ENCODE assay signal across 18 cellular contexts in the genomic region with DNA sequence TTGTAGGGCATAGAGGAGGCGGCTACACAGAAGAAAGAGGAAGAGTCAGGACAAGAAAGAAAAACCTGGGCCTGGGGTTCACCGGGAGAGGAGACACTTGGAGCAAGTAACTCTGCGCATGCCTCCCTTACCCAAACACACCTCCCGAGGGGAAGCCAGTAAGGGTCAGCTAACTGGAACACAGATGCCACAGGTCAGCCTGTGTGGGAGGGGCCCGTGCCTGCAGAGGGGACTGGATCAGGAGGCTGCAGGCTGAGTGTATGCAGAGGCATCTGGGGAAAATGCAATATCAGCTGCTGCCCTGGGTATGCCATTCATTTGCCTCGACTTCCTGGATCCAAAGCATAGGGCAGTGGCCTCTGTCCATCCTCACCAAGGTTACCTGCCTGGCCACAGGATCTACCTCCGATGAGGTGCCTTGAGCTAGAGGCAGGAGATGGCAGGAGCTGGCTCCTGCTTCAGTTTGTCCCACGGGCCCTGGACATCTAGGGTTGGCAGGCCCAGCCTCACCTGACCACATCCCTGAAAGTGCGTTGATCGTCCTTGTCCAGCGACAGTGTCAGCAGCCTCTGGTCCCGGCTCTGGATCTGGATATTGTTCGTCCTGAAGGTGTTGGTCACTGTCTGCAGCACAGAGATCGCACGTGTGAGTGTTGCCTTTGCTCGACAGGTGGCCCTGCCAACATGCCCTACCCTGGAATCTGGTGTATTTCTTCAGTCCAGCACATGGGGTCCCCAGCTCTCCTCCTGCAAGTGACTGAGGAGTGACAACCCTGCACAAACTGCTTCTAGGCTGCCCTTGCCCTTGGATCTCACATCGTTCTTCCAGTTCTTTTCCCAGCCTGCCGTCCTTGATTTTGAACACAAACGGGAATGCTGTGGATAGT. TPM values are rescaled to one million over a fixed set of nuclear protein-coding genes. Genes with fewer than 3 reads are reported as not detected.
DNase-seq lines count a peak whose midpoint lies in the region; ATAC-seq, FAIRE-seq and TF ChIP-seq lines count a peak whose summit lies in the region.
"Had no signal": no experiment of that assay in that cellular context is flagged by ENCODE, and none has a peak within 500 bp of the region (broad histone marks: within the 10 kb centered on the region; RNA-seq: fewer than 3 reads in every experiment).

No MANE protein-coding gene starts in this region.

- H4K20me1 ChIP-seq in SK-N-SH (ENCODE audit: insufficient read depth) (no peaks in the 10 kb centered on the region), mammary epithelial cell (ENCODE audit: insufficient read depth, low read length) (no peaks in the 10 kb centered on the region)

- no peaks in the 10 kb centered on the region for H3K9me3 Mint-ChIP-seq in WTC11

- H3K23ac ChIP-seq in neuronal stem cell (ENCODE audit: low read depth, low read length, poor library complexity) = no peak overlapping the region

- POLR2A ChIA-PET in SK-N-SH (lab: Yijun Ruan, JAX) = no interaction called here
- POLR2A ChIA-PET in WTC11 (lab: Charles Lee) = interaction anchor here (1.5 kb wide), 1 partner anchor 18 kb away, joined by 4 read pairs; no protein-coding TSS in a partner anchor

- DNase-seq in SK-N-SH (no peak), HTR-8/SVneo (ENCODE audit: insufficient read length, low spot score) (peak; percentile 36), WTC11 (ENCODE audit: low spot score) (peak; percentile 43), neuronal stem cell (ENCODE audit: low spot score) (no peak), mammary epithelial cell (no peak)
- DNase-seq: activated CD4-positive, alpha-beta T cell treated with anti-CD3 and anti-CD28 coated beads, Interleukin-2, amount 50 U/mL, for 1 hour; activated effector memory CD4-positive, alpha-beta T cell treated with Interleukin-2 at 50 U/mL for 16 hours; DMS153; immature natural killer cell; NCI-H2081; tibial artery had no signal

- dilution Hi-C loops in mammary epithelial cell (cut with HindIII; ENCODE audit: low sequenced_read_pairs) = no loop called here

- TF ChIP-seq CTCF in SK-N-SH (IDR thresholded peaks at IDR 0.05) (no peak), WTC11 (IDR thresholded peaks at IDR 0.05) (no peak), mammary epithelial cell (conservative IDR thresholded peaks at IDR 0.05 in 1 of 2, IDR thresholded peaks at IDR 0.05 in 1 of 2; ENCODE audit: extremely low read depth in 1 of 2, insufficient read depth in 1 of 2, low read depth in 1 of 2, low read length in 2 of 2) (no peak)

- H3K9me3 ChIP-seq in SK-N-SH (no peaks in the 10 kb centered on the region), neuronal stem cell (replicated peaks in 1 of 2; ENCODE audit: control insufficient read depth in 2 of 2, insufficient read depth in 1 of 2, low read depth in 1 of 2, low read length in 2 of 2) (no peaks in the 10 kb centered on the region), mammary epithelial cell (replicated peaks; ENCODE audit: insufficient read depth, low read length) (no peaks in the 10 kb centered on the region)

- no peaks in the 10 kb centered on the region for H3K4me1 ChIP-seq in SK-N-SH (ENCODE audit: control insufficient read depth in 1 of 2, insufficient read depth in 2 of 2, low read depth in 1 of 2, low read length in 1 of 2)
- peaks cover 0 to 8% of the 10 kb centered on the region in 2 donors for H3K4me1 ChIP-seq in neuronal stem cell (ENCODE audit: control insufficient read depth in 2 of 2, insufficient read depth in 1 of 2, low read depth in 1 of 2, low read length in 2 of 2)
- peaks cover 10% of the 10 kb centered on the region for H3K4me1 ChIP-seq in mammary epithelial cell (ENCODE audit: insufficient read depth, low read length)

- H3K4me2 ChIP-seq in SK-N-SH (no peak overlapping the region), neuronal stem cell (ENCODE audit: insufficient read depth, low read length, poor library complexity, severe bottlenecking) (no peak overlapping the region), mammary epithelial cell (ENCODE audit: insufficient read depth, low read depth, low read length) (no peak overlapping the region)
- H3K4me2 ChIP-seq: PC-9 had no signal

- H2AK5ac ChIP-seq in neuronal stem cell (ENCODE audit: low read depth, low read length) = peak overlapping the region; percentile 13

- no peak overlapping the region for H3K4me3 Mint-ChIP-seq in WTC11
- H3K4me3 Mint-ChIP-seq: immature natural killer cell had no signal

- H2BK15ac ChIP-seq in neuronal stem cell (ENCODE audit: low read length) = no peak overlapping the region

- no peak overlapping the region for H3K14ac ChIP-seq in neuronal stem cell (ENCODE audit: low read length)

- in situ Hi-C loops in mammary epithelial cell (cut with MboI; ENCODE audit: low sequenced_read_pairs in 2 of 2) = no loop called here

- H3K27me3 ChIP-seq in SK-N-SH (ENCODE audit: insufficient read depth) (peaks cover 35% of the 10 kb centered on the region), neuronal stem cell (ENCODE audit: control insufficient read depth in 3 of 3, insufficient read depth in 3 of 3, low read depth in 1 of 3, low read length in 3 of 3) (peaks cover 2 to 38% (median 3%) of the 10 kb centered on the region in 3 experiments), mammary epithelial cell (ENCODE audit: insufficient read depth, low read length) (no peaks in the 10 kb centered on the region)

- H3K9me2 ChIP-seq in SK-N-SH = no peaks in the 10 kb centered on the region

- no peak overlapping the region for H2BK12ac ChIP-seq in neuronal stem cell (ENCODE audit: low read length)

- H3K27me3 Mint-ChIP-seq in WTC11 (ENCODE audit: low read depth) = no peaks in the 10 kb centered on the region

- ATAC-seq in SK-N-SH treated with all-trans-retinoic acid at 6 μM for 48 hours (no peak), WTC11 (peak; percentile 16), GM21528 (IDR thresholded peaks at IDR 0.05; ENCODE audit: low FRiP score, unreplicated experiment) (no peak), GM21390 (IDR thresholded peaks at IDR 0.05; ENCODE audit: unreplicated experiment) (no peak)

- H3K79me2 ChIP-seq in SK-N-SH (ENCODE audit: insufficient read depth) (no peaks in the 10 kb centered on the region), mammary epithelial cell (ENCODE audit: insufficient read depth, low read length) (no peaks in the 10 kb centered on the region)
- H3K79me2 ChIP-seq: parathyroid adenoma had no signal

- no peak overlapping the region for H2BK120ac ChIP-seq in neuronal stem cell (ENCODE audit: low read depth, low read length)

- H3K18ac ChIP-seq in neuronal stem cell (ENCODE audit: low read length) = no peak overlapping the region

- no peaks in the 10 kb centered on the region for H3K79me1 ChIP-seq in neuronal stem cell (ENCODE audit: low read depth, low read length)

- peaks cover 20% of the 10 kb centered on the region for H3K4me1 Mint-ChIP-seq in WTC11
- H3K4me1 Mint-ChIP-seq: immature natural killer cell had no signal

- no peaks in the 10 kb centered on the region for H3K36me3 ChIP-seq in SK-N-SH (replicated peaks in 1 of 2; ENCODE audit: control insufficient read depth in 1 of 2, insufficient read depth in 2 of 2, low read length in 1 of 2)
- H3K36me3 ChIP-seq in neuronal stem cell (replicated peaks in 1 of 2; ENCODE audit: control insufficient read depth in 2 of 2, insufficient read depth in 2 of 2, low read length in 2 of 2) = no peaks in the 10 kb centered on the region
- no peaks in the 10 kb centered on the region for H3K36me3 ChIP-seq in mammary epithelial cell (ENCODE audit: insufficient read depth, low read length)
- H3K36me3 ChIP-seq: tibial artery had no signal

- H3K9ac ChIP-seq in SK-N-SH = no peak overlapping the region
- H3K9ac ChIP-seq in neuronal stem cell (ENCODE audit: low read depth, low read length, poor library complexity) = no peak overlapping the region
- H3K9ac ChIP-seq in mammary epithelial cell (ENCODE audit: insufficient read depth, low read length) = no peak overlapping the region
- H3K9ac ChIP-seq: parathyroid adenoma had no signal

- TF ChIP-seq EP300 in SK-N-SH (IDR thresholded peaks at IDR 0.05; ENCODE audit: borderline replicate concordance in 1 of 2, low read depth in 1 of 2, low read length in 1 of 2) = no peak

- BruUV-seq in mammary epithelial cell (replicated peaks; lab: Mats Ljungman, UMichigan) = no TSS peak

- 0 out of 2 replicates have a peak, but pooled peaks have one; percentile 11 for TF ChIP-seq RAD21 in SK-N-SH (IDR thresholded peaks at IDR 0.05; ENCODE audit: low read length)

- H2BK5ac ChIP-seq in neuronal stem cell (ENCODE audit: low read length) = no peak overlapping the region

- H4K91ac ChIP-seq in neuronal stem cell (ENCODE audit: low read depth, low read length, poor library complexity) = no peak overlapping the region

- H4K8ac ChIP-seq in neuronal stem cell (ENCODE audit: low read depth, low read length) = no peak overlapping the region

- H3K4ac ChIP-seq in neuronal stem cell (ENCODE audit: low read length) = no peak overlapping the region

- intact Hi-C loops in mammary epithelial cell (cut with micrococcal nuclease) = loop anchor here (1.0 to 5.0 kb wide), 3 partner anchors 39 to 194 kb away; no protein-coding TSS in a partner anchor

- H3F3A ChIP-seq in SK-N-SH (replicated peaks; ENCODE audit: insufficient read depth) = no peaks in the 10 kb centered on the region

- no peak overlapping the region for H3K27ac Mint-ChIP-seq in WTC11
- H3K27ac Mint-ChIP-seq: immature natural killer cell had no signal

- H3K36me3 Mint-ChIP-seq in WTC11 = no peaks in the 10 kb centered on the region

- CTCF ChIA-PET in SK-N-SH (lab: Yijun Ruan, JAX) (interaction anchor here (1.0 to 1.6 kb wide), 4 partner anchors 18 to 91 kb away, joined by 3 to 4 read pairs (median 3); no protein-coding TSS in a partner anchor), WTC11 (lab: Charles Lee) (interaction anchor here (0.5 to 8.9 kb wide), 10 partner anchors 18 to 198 kb away, joined by 3 to 132 read pairs (median 4); no protein-coding TSS in a partner anchor), mammary epithelial cell (lab: Charles Lee; ENCODE audit: low non-redundant PET) (interaction anchor here (0.7 kb wide), 1 partner anchor 88 kb away, joined by 4 read pairs; no protein-coding TSS in a partner anchor)

- FAIRE-seq in HTR-8/SVneo (lab: Jason Lieb, UNC) = peak; percentile 44
- FAIRE-seq: astrocyte had no signal

- no peak overlapping the region for H2AFZ ChIP-seq in SK-N-SH (ENCODE audit: low read depth)
- H2AFZ ChIP-seq in neuronal stem cell (ENCODE audit: low read length) = no peak overlapping the region
- no peak overlapping the region for H2AFZ ChIP-seq in mammary epithelial cell (ENCODE audit: low read depth, low read length)
- H2AFZ ChIP-seq: parathyroid adenoma, PC-9 had no signal

- H3K4me3 ChIP-seq in SK-N-SH (ENCODE audit: low read depth in 2 of 2, low read length in 1 of 2) (no peak overlapping the region), neuronal stem cell (ENCODE audit: low read length in 2 of 2) (no peak overlapping the region), mammary epithelial cell (replicated peaks in 1 of 3; ENCODE audit: insufficient read depth in 1 of 3, low read depth in 2 of 3, low read length in 3 of 3) (no peak overlapping the region)
- H3K4me3 ChIP-seq: PC-9, tibial artery had no signal

- 12% methylated on average over 15 of the region's 19 CpGs for WGBS in SK-N-SH (ENCODE audit: low lambda C conversion rate)
- WGBS in neuronal stem cell (ENCODE audit: extremely low coverage in 2 of 2, insufficient read length in 2 of 2, insufficient replicate concordance in 1 of 2), 2 donors = no CpG with 5 or more reads among the region's 19 CpGs
- WGBS in mammary epithelial cell (ENCODE audit: low coverage, missing lambda C conversion rate) = 90% methylated on average over 19 of the region's 19 CpGs

- H3K27ac ChIP-seq in SK-N-SH (ENCODE audit: low read depth in 2 of 2, low read length in 1 of 2) (no peak overlapping the region), neuronal stem cell (replicated peaks; ENCODE audit: low read length) (no peak overlapping the region), mammary epithelial cell (ENCODE audit: insufficient read depth, low read depth, low read length) (no peak overlapping the region)
- H3K27ac ChIP-seq: parathyroid adenoma, PC-9, tibial artery had no signal

RNA-seq across cellular contexts. Expression of gene MFSD6L, which starts 4.6 kb away (rescaled TPM):
- not detected in 2 replicates for polyA plus RNA-seq in SK-N-SH (2012; rRNA removed)
- polyA plus RNA-seq in SK-N-SH (2012; cell fraction: cytosol; rRNA removed) = not detected in 2 replicates
- polyA plus RNA-seq in SK-N-SH (2012; cell fraction: nucleus; rRNA removed) = 0.02 TPM in 1 of 2 replicates, not detected in the other
- 4.0 to 5.2 TPM (median 4.5 TPM) in 3 replicates for total RNA-seq in WTC11 (2021)
- polyA plus RNA-seq in neuronal stem cell (2013, experiment 1 of 2) = not detected
- polyA plus RNA-seq in neuronal stem cell (2013, experiment 2 of 2) = not detected
- not detected for total RNA-seq in mammary epithelial cell
- 0.02 TPM for polyA plus RNA-seq in mammary epithelial cell
- not detected for polyA minus RNA-seq in mammary epithelial cell
- total RNA-seq: astrocyte, fibroblast of villous mesenchyme, PC-9 had no signal
- polyA plus RNA-seq: immature natural killer cell had no signal

RNA-seq across cellular contexts. Expression of gene SPDYE4, which starts 45.4 kb away (rescaled TPM):
- not detected in 2 replicates for polyA plus RNA-seq in SK-N-SH (2012; rRNA removed)
- not detected in 2 replicates for polyA plus RNA-seq in SK-N-SH (2012; cell fraction: cytosol; rRNA removed)
- polyA plus RNA-seq in SK-N-SH (2012; cell fraction: nucleus; rRNA removed) = not detected in 2 replicates
- total RNA-seq in WTC11 (2021) = not detected in 3 replicates
- polyA plus RNA-seq in neuronal stem cell (2013, experiment 1 of 2) = not detected
- polyA plus RNA-seq in neuronal stem cell (2013, experiment 2 of 2) = not detected
- not detected for total RNA-seq in mammary epithelial cell
- not detected for polyA plus RNA-seq in mammary epithelial cell
- polyA minus RNA-seq in mammary epithelial cell = not detected
- total RNA-seq: astrocyte, fibroblast of villous mesenchyme, PC-9 had no signal
- polyA plus RNA-seq: immature natural killer cell had no signal

RNA-seq across cellular contexts. Expression of gene CCDC42, which starts 59.1 kb away (rescaled TPM):
- polyA plus RNA-seq in SK-N-SH (2012; rRNA removed) (not detected in 2 replicates), mammary epithelial cell (not detected)
- polyA plus RNA-seq in SK-N-SH (2012; cell fraction: cytosol; rRNA removed) = not detected in 2 replicates
- polyA plus RNA-seq in SK-N-SH (2012; cell fraction: nucleus; rRNA removed) = not detected in 2 replicates
- total RNA-seq in WTC11 (2021) (not detected in 3 replicates), mammary epithelial cell (not detected)
- not detected for polyA plus RNA-seq in neuronal stem cell (2013, experiment 1 of 2)
- polyA plus RNA-seq in neuronal stem cell (2013, experiment 2 of 2) = 0.03 TPM
- not detected for polyA minus RNA-seq in mammary epithelial cell
- total RNA-seq: astrocyte, fibroblast of villous mesenchyme, PC-9 had no signal
- polyA plus RNA-seq: immature natural killer cell had no signal

Comparison
In these comparisons a context has a peak if more than half of its experiments do, and no peak if none do; other contexts are left out.
1. DNase-seq: peak in HTR-8/SVneo (single experiment) and WTC11 (single experiment); none in SK-N-SH (single experiment), neuronal stem cell (single experiment) and mammary epithelial cell (single experiment).